ENCODE assay signal across 21 cellular contexts in the genomic region with DNA sequence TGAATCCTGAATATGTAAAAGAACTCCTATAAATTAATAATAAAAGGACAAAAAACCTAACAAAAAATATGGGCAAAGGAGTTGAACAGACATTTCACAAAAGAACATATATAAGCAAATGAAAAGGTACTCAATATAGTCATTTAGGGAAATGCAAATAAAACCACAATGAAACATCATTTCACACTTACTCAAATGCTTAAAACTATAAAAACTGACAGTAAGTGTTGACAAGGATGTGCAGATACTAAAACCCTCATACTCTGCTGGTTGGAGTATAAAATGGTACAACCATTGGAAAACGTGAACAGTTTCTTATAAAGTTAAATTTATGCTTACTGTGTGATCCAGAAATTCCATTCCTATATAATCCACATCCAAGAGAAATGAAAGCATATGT.
DNase-seq lines count a peak whose midpoint lies in the region; ATAC-seq lines count a peak whose summit lies in the region.
"Had no signal": no experiment of that assay in that cellular context is flagged by ENCODE, and none has a peak within 500 bp of the region (broad histone marks: within the 10 kb centered on the region; RNA-seq: fewer than 3 reads in every experiment).

No MANE protein-coding gene starts in this region.

- peak; percentile 52 to 55 for ATAC-seq in activated T-cell treated with anti-CD3 and anti-CD28 coated beads, Interleukin-2, amount 50 U/mL, for 4 hours
- ATAC-seq in stimulated activated naive CD8-positive, alpha-beta T cell treated with anti-CD3 and anti-CD28 coated beads, Interleukin-15, amount 100 ng/mL, for 72 hours = peak; percentile 85
- no peak for ATAC-seq in stimulated activated naive CD8-positive, alpha-beta T cell treated with anti-CD3 and anti-CD28 coated beads, Interleukin-15, Interleukin-2, amounts not matched to agents 100 U/mL and 50 U/mL, for 24 hours
- ATAC-seq in HG02610 (IDR thresholded peaks at IDR 0.05; ENCODE audit: unreplicated experiment) = peak; percentile 73
- ATAC-seq in stimulated activated effector memory CD8-positive, alpha-beta T cell treated with anti-CD3 and anti-CD28 coated beads, Interleukin-12 subunit alpha, Interleukin-12 subunit beta, amount 100 ng/mL, for 72 hours = peak; percentile 79
- no peak for ATAC-seq in HG03139 (IDR thresholded peaks at IDR 0.05; ENCODE audit: unreplicated experiment)
- ATAC-seq in HG03175 (IDR thresholded peaks at IDR 0.05; ENCODE audit: unreplicated experiment) = no peak
- ATAC-seq: CD8-positive, alpha-beta T cell; GM12878; HepG2 had no signal

- no peak overlapping the region for H3K27ac Mint-ChIP-seq in stimulated activated naive CD8-positive, alpha-beta T cell treated with anti-CD3 and anti-CD28 coated beads, Interleukin-15, amount 100 ng/mL, for 72 hours
- H3K27ac Mint-ChIP-seq in stimulated activated effector memory CD8-positive, alpha-beta T cell treated with anti-CD3 and anti-CD28 coated beads, Interleukin-12 subunit alpha, Interleukin-12 subunit beta, amount 100 ng/mL, for 72 hours = no peak overlapping the region
- H3K27ac Mint-ChIP-seq: B cell; CD8-positive, alpha-beta T cell; H9; IgD-negative memory B cell had no signal

- H3K27me3 Mint-ChIP-seq in activated T-cell treated with anti-CD3 and anti-CD28 coated beads, Interleukin-2, amount 50 U/mL, for 4 hours (ENCODE audit: low read depth) = peaks cover 3% of the 10 kb centered on the region
- peaks cover 22% of the 10 kb centered on the region for H3K27me3 Mint-ChIP-seq in stimulated activated naive CD8-positive, alpha-beta T cell treated with anti-CD3 and anti-CD28 coated beads, Interleukin-15, amount 100 ng/mL, for 72 hours

- H3K36me3 Mint-ChIP-seq in activated T-cell treated with anti-CD3 and anti-CD28 coated beads, Interleukin-2, amount 50 U/mL, for 4 hours (ENCODE audit: insufficient read depth) = no peaks in the 10 kb centered on the region
- no peaks in the 10 kb centered on the region for H3K36me3 Mint-ChIP-seq in stimulated activated effector memory CD8-positive, alpha-beta T cell treated with anti-CD3 and anti-CD28 coated beads, Interleukin-12 subunit alpha, Interleukin-12 subunit beta, amount 100 ng/mL, for 72 hours
- H3K36me3 Mint-ChIP-seq: CD8-positive, alpha-beta T cell; IgD-negative memory B cell had no signal

- H3K9me3 Mint-ChIP-seq in activated T-cell treated with anti-CD3 and anti-CD28 coated beads, Interleukin-2, amount 50 U/mL, for 4 hours = no peaks in the 10 kb centered on the region
- H3K9me3 Mint-ChIP-seq in stimulated activated naive CD8-positive, alpha-beta T cell treated with anti-CD3 and anti-CD28 coated beads, Interleukin-15, amount 100 ng/mL, for 72 hours = peaks cover 0 to 3% of the 10 kb centered on the region in 2 donors
- peaks cover 4% of the 10 kb centered on the region for H3K9me3 Mint-ChIP-seq in stimulated activated effector memory CD8-positive, alpha-beta T cell treated with anti-CD3 and anti-CD28 coated beads, Interleukin-12 subunit alpha, Interleukin-12 subunit beta, amount 100 ng/mL, for 72 hours
- H3K9me3 Mint-ChIP-seq: CD8-positive, alpha-beta T cell had no signal

- H3K4me3 Mint-ChIP-seq in activated T-cell treated with anti-CD3 and anti-CD28 coated beads, Interleukin-2, amount 50 U/mL, for 4 hours = no peak overlapping the region
- no peak overlapping the region for H3K4me3 Mint-ChIP-seq in stimulated activated naive CD8-positive, alpha-beta T cell treated with anti-CD3 and anti-CD28 coated beads, Interleukin-15, amount 100 ng/mL, for 72 hours
- no peak overlapping the region for H3K4me3 Mint-ChIP-seq in stimulated activated effector memory CD8-positive, alpha-beta T cell treated with anti-CD3 and anti-CD28 coated beads, Interleukin-12 subunit alpha, Interleukin-12 subunit beta, amount 100 ng/mL, for 72 hours
- H3K4me3 Mint-ChIP-seq: B cell; CD8-positive, alpha-beta T cell; H9; IgD-negative memory B cell had no signal

- no peak for DNase-seq in activated T-cell treated with anti-CD3 and anti-CD28 coated beads, Interleukin-2, amount 50 U/mL, for 4 hours
- no peak for DNase-seq in activated T-cell treated with anti-CD3 and anti-CD28 coated beads, Interleukin-2, amount 50 U/mL, for 1 hour
- DNase-seq in stimulated activated naive CD8-positive, alpha-beta T cell treated with anti-CD3 and anti-CD28 coated beads, Interleukin-15, amount 100 ng/mL, for 72 hours = no peak
- DNase-seq in stimulated activated naive CD8-positive, alpha-beta T cell treated with anti-CD3 and anti-CD28 coated beads, Interleukin-15, Interleukin-2, amounts not matched to agents 100 U/mL and 50 U/mL, for 24 hours = no peak
- no peak for DNase-seq in stimulated activated effector memory CD8-positive, alpha-beta T cell treated with anti-CD3 and anti-CD28 coated beads, Interleukin-12 subunit alpha, Interleukin-12 subunit beta, amount 100 ng/mL, for 72 hours (ENCODE audit: low spot score in 2 of 2)
- DNase-seq: 8988T; Calu3; CD8-positive, alpha-beta T cell; DMS 273 treated with DMSO at 0.1 percent for 48 hours; DMS53; DND-41; EL; H9; KBM-7 had no signal

- no peaks in the 10 kb centered on the region for H3K4me1 Mint-ChIP-seq in activated T-cell treated with anti-CD3 and anti-CD28 coated beads, Interleukin-2, amount 50 U/mL, for 4 hours (ENCODE audit: low read depth)
- H3K4me1 Mint-ChIP-seq in stimulated activated naive CD8-positive, alpha-beta T cell treated with anti-CD3 and anti-CD28 coated beads, Interleukin-15, amount 100 ng/mL, for 72 hours = no peaks in the 10 kb centered on the region
- no peaks in the 10 kb centered on the region for H3K4me1 Mint-ChIP-seq in stimulated activated effector memory CD8-positive, alpha-beta T cell treated with anti-CD3 and anti-CD28 coated beads, Interleukin-12 subunit alpha, Interleukin-12 subunit beta, amount 100 ng/mL, for 72 hours
- H3K4me1 Mint-ChIP-seq: B cell, H9, IgD-negative memory B cell had no signal

Comparison
In these comparisons a context has a peak if more than half of its experiments do, and no peak if none do; other contexts are left out.
1. ATAC-seq: peak in activated T-cell treated with anti-CD3 and anti-CD28 coated beads, Interleukin-2, amount 50 U/mL, for 4 hours (2 of 2), stimulated activated naive CD8-positive, alpha-beta T cell treated with anti-CD3 and anti-CD28 coated beads, Interleukin-15, amount 100 ng/mL, for 72 hours (single experiment), HG02610 (single experiment) and stimulated activated effector memory CD8-positive, alpha-beta T cell treated with anti-CD3 and anti-CD28 coated beads, Interleukin-12 subunit alpha, Interleukin-12 subunit beta, amount 100 ng/mL, for 72 hours (single experiment); none in stimulated activated naive CD8-positive, alpha-beta T cell treated with anti-CD3 and anti-CD28 coated beads, Interleukin-15, Interleukin-2, amounts not matched to agents 100 U/mL and 50 U/mL, for 24 hours (single experiment), HG03139 (single experiment) and HG03175 (single experiment).